ENCODE assay signal across 8 cellular contexts in the genomic region with DNA sequence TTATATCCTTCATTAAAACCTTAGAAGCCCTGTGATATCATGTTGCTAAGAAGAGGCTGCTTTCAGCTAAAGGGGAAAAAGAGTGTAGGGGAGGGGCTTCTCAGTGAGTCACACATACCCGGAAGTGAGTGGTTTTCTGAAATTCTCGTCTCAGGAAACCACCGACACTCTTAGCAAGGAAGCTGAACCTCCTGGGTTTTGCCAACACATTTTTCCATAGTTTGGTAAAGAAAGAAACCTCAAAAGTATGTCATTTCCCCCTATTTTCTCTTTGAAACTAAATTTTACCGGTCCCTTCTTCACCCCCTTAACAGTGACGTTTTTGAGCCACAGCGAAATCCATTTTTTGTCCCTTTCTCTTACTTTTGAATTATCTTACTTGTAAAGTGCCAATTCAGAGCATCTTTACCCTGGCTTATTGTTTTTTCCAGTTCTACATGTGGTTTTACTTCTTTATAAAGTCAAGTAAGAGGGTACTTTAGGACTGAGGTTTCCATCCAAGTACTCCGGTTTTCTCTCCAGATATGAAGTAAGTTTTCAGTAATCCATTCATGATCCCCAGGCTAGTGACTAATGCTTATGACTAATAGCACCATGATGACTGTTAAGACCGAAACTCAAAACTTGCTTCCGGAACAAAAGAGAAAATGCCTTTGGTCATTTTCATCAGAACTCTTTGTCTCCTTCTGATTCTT.
A peak's percentile ranks its signal among the peaks of the same experiment; 100 is the strongest.
DNase-seq lines count a peak whose midpoint lies in the region; ATAC-seq and TF ChIP-seq lines count a peak whose summit lies in the region.

No MANE protein-coding gene starts in this region.

- H3K23ac ChIP-seq in trophoblast cell (ENCODE audit: low read length): no peak overlapping the region

- no peaks in the 10 kb centered on the region for H3K27me3 Mint-ChIP-seq in activated T-cell treated with anti-CD3 and anti-CD28 coated beads, Interleukin-2, amount 50 U/mL, for 4 hours (ENCODE audit: low read depth)

- no peaks in the 10 kb centered on the region; the same call in 1 of the 2 replicates for H3K9me3 ChIP-seq in OCI-LY1 (ENCODE audit: low read length)
- no peaks in the 10 kb centered on the region for H3K9me3 ChIP-seq in trophoblast cell (ENCODE audit: insufficient read depth, low read depth, low read length)

- H3K9ac ChIP-seq in OCI-LY1 (ENCODE audit: low read length) (no peak overlapping the region), trophoblast cell (ENCODE audit: low read length) (no peak overlapping the region)

- H3K27ac ChIP-seq in OCI-LY1 (ENCODE audit: low read depth, low read length, poor library complexity, severe bottlenecking) (no peak overlapping the region), trophoblast cell (ENCODE audit: low read depth, low read length) (peak overlapping the region; percentile 63)

- H4K8ac ChIP-seq in trophoblast cell (ENCODE audit: low read depth, low read length): no peak overlapping the region

- no peak overlapping the region for H2BK120ac ChIP-seq in trophoblast cell (ENCODE audit: insufficient read depth, low read length, poor library complexity)

- no peaks in the 10 kb centered on the region for H3K9me3 Mint-ChIP-seq in activated T-cell treated with anti-CD3 and anti-CD28 coated beads, Interleukin-2, amount 50 U/mL, for 4 hours

- peak overlapping the region; percentile 50 for H3K4me3 ChIP-seq in OCI-LY1 (ENCODE audit: low read depth, low read length, poor library complexity, severe bottlenecking)
- H3K4me3 ChIP-seq in trophoblast cell (ENCODE audit: low read depth, low read length): no peak overlapping the region

- H3K4me3 Mint-ChIP-seq in activated T-cell treated with anti-CD3 and anti-CD28 coated beads, Interleukin-2, amount 50 U/mL, for 4 hours: peak overlapping the region; percentile 77

- no peak for TF ChIP-seq CTCF in OCI-LY1 (IDR thresholded peaks at IDR 0.05; ENCODE audit: low read length)

- no peak overlapping the region for H4K12ac ChIP-seq in trophoblast cell (ENCODE audit: low read depth, low read length)

- H3K4me1 Mint-ChIP-seq in activated T-cell treated with anti-CD3 and anti-CD28 coated beads, Interleukin-2, amount 50 U/mL, for 4 hours (ENCODE audit: low read depth): peaks cover 65% of the 10 kb centered on the region

- no peaks in the 10 kb centered on the region for H3K27me3 ChIP-seq in OCI-LY1 (ENCODE audit: insufficient read depth, low read length)
- no peaks in the 10 kb centered on the region for H3K27me3 ChIP-seq in trophoblast cell (ENCODE audit: insufficient read depth, low read length)

- H3K18ac ChIP-seq in trophoblast cell (ENCODE audit: low read length): no peak overlapping the region

- DNase-seq in activated T-cell treated with anti-CD3 and anti-CD28 coated beads, Interleukin-2, amount 50 U/mL, for 4 hours: peak; percentile 61
- DNase-seq in fibroblast of peridontal ligament (ENCODE audit: extremely low read depth) (peak; percentile 98), trophoblast cell (peak; percentile 71 to 92), NCI-H82 treated with DMSO at 0.1 percent for 48 hours (lab: John Stamatoyannopoulos, UW; ENCODE audit: unreplicated experiment) (no peak), posterior cingulate gyrus (no peak)

- H4K20me1 ChIP-seq in OCI-LY1 (ENCODE audit: insufficient read depth, low read length): no peaks in the 10 kb centered on the region

- H3K36me3 Mint-ChIP-seq in activated T-cell treated with anti-CD3 and anti-CD28 coated beads, Interleukin-2, amount 50 U/mL, for 4 hours (ENCODE audit: insufficient read depth): no peaks in the 10 kb centered on the region

- H3K79me2 ChIP-seq in OCI-LY1 (ENCODE audit: insufficient read depth, low read length): no peaks in the 10 kb centered on the region
- H3K79me2 ChIP-seq in trophoblast cell (ENCODE audit: control insufficient read depth, insufficient read depth, low read length, poor library complexity): no peaks in the 10 kb centered on the region

- ATAC-seq in GM18517 (IDR thresholded peaks at IDR 0.05; ENCODE audit: unreplicated experiment): peak; percentile 91
- ATAC-seq in HG02885 (IDR thresholded peaks at IDR 0.05; ENCODE audit: poor library complexity, unreplicated experiment): peak; percentile 88
- ATAC-seq in activated T-cell treated with anti-CD3 and anti-CD28 coated beads, Interleukin-2, amount 50 U/mL, for 4 hours: peak; percentile 88 to 89

- H3K4me2 ChIP-seq in OCI-LY1 (ENCODE audit: low read length) (peak overlapping the region; percentile 48), trophoblast cell (ENCODE audit: low read length) (no peak overlapping the region)

- H2AK5ac ChIP-seq in trophoblast cell (ENCODE audit: low read length): no peak overlapping the region

- no peak overlapping the region for H3K14ac ChIP-seq in trophoblast cell (ENCODE audit: low read length)

- no peaks in the 10 kb centered on the region for H3K9me2 ChIP-seq in OCI-LY1 (ENCODE audit: low read depth, low read length)

- intact Hi-C loops in posterior cingulate gyrus (cut with DNase I): loop anchor here (10.0 kb wide), 1 partner anchor 534 kb away; no protein-coding TSS in a partner anchor

- H2BK12ac ChIP-seq in trophoblast cell (ENCODE audit: low read length): no peak overlapping the region

- H3K36me3 ChIP-seq in OCI-LY1 (ENCODE audit: insufficient read depth, low read length) (no peaks in the 10 kb centered on the region), trophoblast cell (ENCODE audit: control insufficient read depth in 1 of 2, insufficient read depth in 2 of 2, low read length in 2 of 2) (no peaks in the 10 kb centered on the region)

- H3K79me1 ChIP-seq in trophoblast cell (ENCODE audit: low read length): peaks cover 10% of the 10 kb centered on the region

- H3F3A ChIP-seq in OCI-LY1 (ENCODE audit: insufficient read depth, low read length): no peaks in the 10 kb centered on the region

- H2AFZ ChIP-seq in OCI-LY1 (ENCODE audit: low read length) (peak overlapping the region; percentile 98), trophoblast cell (ENCODE audit: insufficient read depth, low read length, poor library complexity) (no peak overlapping the region)

- H3K4ac ChIP-seq in trophoblast cell (ENCODE audit: low read depth, low read length): no peak overlapping the region

- WGBS in trophoblast cell (ENCODE audit: extremely low coverage, insufficient coverage, insufficient read length): no CpG with 5 or more reads among the region's 9 CpGs

- no peak overlapping the region for H2BK5ac ChIP-seq in trophoblast cell (ENCODE audit: low read depth, low read length, poor library complexity)

- no peak overlapping the region for H4K91ac ChIP-seq in trophoblast cell (ENCODE audit: low read depth, low read length)

- H3K4me1 ChIP-seq in OCI-LY1 (ENCODE audit: insufficient read depth, low read length, severe bottlenecking) (peaks cover 13% of the 10 kb centered on the region), trophoblast cell (ENCODE audit: control insufficient read depth in 1 of 2, insufficient read depth in 2 of 2, low read length in 2 of 2) (peaks cover 6 to 9% of the 10 kb centered on the region in 2 experiments)

Comparison
In these comparisons a context has a peak if more than half of its experiments do, and no peak if none do; other contexts are left out.
1. DNase-seq: peak in activated T-cell treated with anti-CD3 and anti-CD28 coated beads, Interleukin-2, amount 50 U/mL, for 4 hours (single experiment), fibroblast of peridontal ligament (single experiment) and trophoblast cell (2 of 2); none in NCI-H82 treated with DMSO at 0.1 percent for 48 hours (single experiment) and posterior cingulate gyrus (0 of 10).
2. Peak in every context shown above with its lines, with median percentiles within 50 percentile points of each other: ATAC-seq.